Comparison of ENCODE assay signal across 11 cellular contexts in genomic region chr20:44496976-44497375, GRCh38. TPM values are rescaled to one million over a fixed set of nuclear protein-coding genes. Genes with fewer than 3 reads are reported as not detected.
DNase-seq lines count a peak whose midpoint lies in the region; ATAC-seq and FAIRE-seq lines count a peak whose summit lies in the region.
"Had no signal": no experiment of that assay in that cellular context is flagged by ENCODE, and none has a peak within 500 bp of the region (broad histone marks: within the 10 kb centered on the region; RNA-seq: fewer than 3 reads in every experiment).

No MANE protein-coding gene starts in this region.

- no peaks in the 10 kb centered on the region for H3K9me3 Mint-ChIP-seq in activated naive CD4-positive, alpha-beta T cell treated with anti-CD3 and anti-CD28 coated beads, Interleukin-2, amount 50 U/mL, for 72 hours
- H3K9me3 Mint-ChIP-seq: activated naive CD8-positive, alpha-beta T cell treated with anti-CD3 and anti-CD28 coated beads, Interleukin-2, amount 10 ng/mL, durations not matched to agents 7 days and 5 days had no signal

- peak overlapping the region; percentile 88 to 97 for H3K27ac Mint-ChIP-seq in activated naive CD4-positive, alpha-beta T cell treated with anti-CD3 and anti-CD28 coated beads, Interleukin-2, amount 50 U/mL, for 72 hours
- H3K27ac Mint-ChIP-seq: activated naive CD8-positive, alpha-beta T cell treated with anti-CD3 and anti-CD28 coated beads, Interleukin-2, amount 10 ng/mL, durations not matched to agents 7 days and 5 days had no signal

- peak; percentile 43 for DNase-seq in activated naive CD4-positive, alpha-beta T cell treated with Interleukin-2 at 50 U/mL for 16 hours
- no peak for DNase-seq in activated naive CD4-positive, alpha-beta T cell (lab: John Stamatoyannopoulos, UW)
- DNase-seq in activated naive CD4-positive, alpha-beta T cell treated with anti-CD3 and anti-CD28 coated beads, Interleukin-2, amount 50 U/mL, for 72 hours (ENCODE audit: low spot score in 2 of 2): peak in 1 of 2 donors; percentile 45
- DNase-seq in kidney glomerular epithelial cell (lab: John Stamatoyannopoulos, UW) (peak; percentile 92), urothelium cell line (ENCODE audit: low spot score) (peak; percentile 27), C1 segment of cervical spinal cord (lab: John Stamatoyannopoulos, UW) (no peak), NOMO-1 treated with DMSO at 0.1 percent for 48 hours (lab: John Stamatoyannopoulos, UW; ENCODE audit: unreplicated experiment) (no peak)
- DNase-seq: activated naive CD8-positive, alpha-beta T cell treated with anti-CD3 and anti-CD28 coated beads, Interleukin-2, amount 10 ng/mL, durations not matched to agents 7 days and 5 days; OCI-M1 had no signal

- no peak for FAIRE-seq in urothelium cell line (lab: Jason Lieb, UNC)
- FAIRE-seq: islet of Langerhans had no signal

- peaks cover 11 to 31% of the 10 kb centered on the region in 2 donors for H3K36me3 Mint-ChIP-seq in activated naive CD4-positive, alpha-beta T cell treated with anti-CD3 and anti-CD28 coated beads, Interleukin-2, amount 50 U/mL, for 72 hours

- peak; percentile 75 to 76 for ATAC-seq in activated naive CD4-positive, alpha-beta T cell treated with anti-CD3 and anti-CD28 coated beads, Interleukin-2, amount 50 U/mL, for 72 hours
- no peak for ATAC-seq in GM18858 (IDR thresholded peaks at IDR 0.05; ENCODE audit: unreplicated experiment)

RNA-seq across cellular contexts. Expression of gene TTPAL, which starts 21.3 kb away (rescaled TPM):
- total RNA-seq in activated naive CD4-positive, alpha-beta T cell treated with anti-CD3 and anti-CD28 coated beads, Interleukin-2, amount 50 U/mL, for 72 hours: 10 to 100 TPM in 1 of 2 donors, 1 to 10 TPM in 1; 7.5 to 15.4 TPM

RNA-seq across cellular contexts. Expression of gene SERINC3, which starts 24.9 kb away (rescaled TPM):
- 10 to 100 TPM; 58.2 to 59.8 TPM for total RNA-seq in activated naive CD4-positive, alpha-beta T cell treated with anti-CD3 and anti-CD28 coated beads, Interleukin-2, amount 50 U/mL, for 72 hours

Comparison
In these comparisons a context has a peak if more than half of its experiments do, and no peak if none do; other contexts are left out.
1. DNase-seq: peak in activated naive CD4-positive, alpha-beta T cell treated with Interleukin-2 at 50 U/mL for 16 hours (single experiment), kidney glomerular epithelial cell (single experiment) and urothelium cell line (single experiment); none in activated naive CD4-positive, alpha-beta T cell (0 of 4), C1 segment of cervical spinal cord (0 of 14) and NOMO-1 treated with DMSO at 0.1 percent for 48 hours (single experiment).